Comparison of ENCODE assay signal across 1 cellular context in the genomic region with DNA sequence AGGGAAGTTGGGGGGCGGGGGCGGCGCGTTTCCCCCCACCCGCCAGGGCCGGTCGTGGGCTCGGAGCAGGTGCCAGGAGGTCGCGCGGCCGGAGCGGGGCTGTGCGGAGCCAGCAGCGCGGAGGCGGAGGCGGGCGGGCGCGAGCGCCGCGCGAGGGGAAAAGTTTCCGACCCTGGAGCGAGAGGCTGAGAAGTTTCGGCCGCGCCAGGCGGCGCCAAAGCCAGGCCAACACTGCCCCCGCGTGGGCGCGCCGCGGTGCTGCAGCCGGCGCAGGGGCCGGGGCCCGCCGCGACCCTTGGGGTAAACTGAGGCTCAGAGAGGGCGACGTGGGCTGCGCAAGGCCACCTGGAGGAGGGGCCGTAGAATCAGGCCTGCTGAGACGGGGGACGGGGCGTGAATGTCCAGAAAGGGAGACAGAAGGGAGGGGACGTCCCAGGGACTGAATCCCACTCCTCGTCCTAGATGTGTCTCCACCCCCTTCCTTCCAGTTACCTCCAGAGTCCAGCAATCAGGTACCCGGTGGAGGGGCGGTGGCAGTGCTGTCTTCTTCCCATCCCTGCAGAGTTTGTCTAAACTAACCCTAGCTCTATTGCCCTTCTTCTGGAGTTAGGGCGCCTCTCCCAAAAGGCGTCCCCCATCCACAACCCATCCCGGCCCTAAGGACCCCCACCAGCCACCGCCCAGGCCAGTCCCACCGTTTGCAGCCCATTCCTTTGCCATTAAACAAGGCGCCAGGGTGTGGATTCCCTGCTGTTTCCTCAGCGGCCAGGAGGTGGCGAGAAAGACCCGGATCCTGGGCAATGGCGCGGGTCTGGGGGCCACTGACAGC.
TF ChIP-seq lines count a peak whose summit lies in the region.

No MANE protein-coding gene starts in this region.

TF ChIP-seq in GM12878, 131 proteins besides CTCF, POLR2A, EP300 and RAD21:
- TF ChIP-seq, protein P1, sequence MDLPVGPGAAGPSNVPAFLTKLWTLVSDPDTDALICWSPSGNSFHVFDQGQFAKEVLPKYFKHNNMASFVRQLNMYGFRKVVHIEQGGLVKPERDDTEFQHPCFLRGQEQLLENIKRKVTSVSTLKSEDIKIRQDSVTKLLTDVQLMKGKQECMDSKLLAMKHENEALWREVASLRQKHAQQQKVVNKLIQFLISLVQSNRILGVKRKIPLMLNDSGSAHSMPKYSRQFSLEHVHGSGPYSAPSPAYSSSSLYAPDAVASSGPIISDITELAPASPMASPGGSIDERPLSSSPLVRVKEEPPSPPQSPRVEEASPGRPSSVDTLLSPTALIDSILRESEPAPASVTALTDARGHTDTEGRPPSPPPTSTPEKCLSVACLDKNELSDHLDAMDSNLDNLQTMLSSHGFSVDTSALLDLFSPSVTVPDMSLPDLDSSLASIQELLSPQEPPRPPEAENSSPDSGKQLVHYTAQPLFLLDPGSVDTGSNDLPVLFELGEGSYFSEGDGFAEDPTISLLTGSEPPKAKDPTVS (IDR thresholded peaks at IDR 0.05; ENCODE audit: low read depth, low read length), result 0 out of 2 replicates have a peak, but pooled peaks have one; percentile 36
- TF ChIP-seq MXI1 (IDR thresholded peaks at IDR 0.05; ENCODE audit: low read depth, low read length), result 0 out of 2 replicates have a peak, but pooled peaks have one; percentile 54
- peak; percentile 89 for TF ChIP-seq YY1 (IDR thresholded peaks at IDR 0.05; ENCODE audit: low read depth, low read length)
- TF ChIP-seq SMC3 (IDR thresholded peaks at IDR 0.05; ENCODE audit: borderline replicate concordance, low read length), result peak; percentile 82
- TF ChIP-seq EGR1 (IDR thresholded peaks at IDR 0.05; ENCODE audit: borderline replicate concordance in 1 of 2, low read depth in 2 of 2, low read length in 2 of 2), result peak in 1 of 2 experiments; percentile 85; a peak in 2 of 3 replicates
- TF ChIP-seq NR2C1 (IDR thresholded peaks at IDR 0.05), result peak; percentile 36
- TF ChIP-seq TBL1XR1 (IDR thresholded peaks at IDR 0.05; ENCODE audit: low read depth, low read length), result peak; percentile 19; the same call in 1 of the 2 replicates
- no peak for TF ChIP-seq SRF (IDR thresholded peaks at IDR 0.05; ENCODE audit: low read depth in 2 of 2, low read length in 2 of 2)
- no peak for TF ChIP-seq PAX8 (IDR thresholded peaks at IDR 0.05)
- TF ChIP-seq, protein P2, sequence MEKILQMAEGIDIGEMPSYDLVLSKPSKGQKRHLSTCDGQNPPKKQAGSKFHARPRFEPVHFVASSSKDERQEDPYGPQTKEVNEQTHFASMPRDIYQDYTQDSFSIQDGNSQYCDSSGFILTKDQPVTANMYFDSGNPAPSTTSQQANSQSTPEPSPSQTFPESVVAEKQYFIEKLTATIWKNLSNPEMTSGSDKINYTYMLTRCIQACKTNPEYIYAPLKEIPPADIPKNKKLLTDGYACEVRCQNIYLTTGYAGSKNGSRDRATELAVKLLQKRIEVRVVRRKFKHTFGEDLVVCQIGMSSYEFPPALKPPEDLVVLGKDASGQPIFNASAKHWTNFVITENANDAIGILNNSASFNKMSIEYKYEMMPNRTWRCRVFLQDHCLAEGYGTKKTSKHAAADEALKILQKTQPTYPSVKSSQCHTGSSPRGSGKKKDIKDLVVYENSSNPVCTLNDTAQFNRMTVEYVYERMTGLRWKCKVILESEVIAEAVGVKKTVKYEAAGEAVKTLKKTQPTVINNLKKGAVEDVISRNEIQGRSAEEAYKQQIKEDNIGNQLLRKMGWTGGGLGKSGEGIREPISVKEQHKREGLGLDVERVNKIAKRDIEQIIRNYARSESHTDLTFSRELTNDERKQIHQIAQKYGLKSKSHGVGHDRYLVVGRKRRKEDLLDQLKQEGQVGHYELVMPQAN (conservative IDR thresholded peaks at IDR 0.05), result peak; percentile 85
- peak; percentile 85; the same call in 1 of the 2 replicates for TF ChIP-seq BACH1 (IDR thresholded peaks at IDR 0.05; ENCODE audit: borderline replicate concordance)
- peak; percentile 77 for TF ChIP-seq RELA (IDR thresholded peaks at IDR 0.05; ENCODE audit: borderline replicate concordance, partially characterized antibody)
- TF ChIP-seq TARDBP (IDR thresholded peaks at IDR 0.05; ENCODE audit: borderline replicate concordance), result 0 out of 2 replicates have a peak, but pooled peaks have one; percentile 45
- TF ChIP-seq RUNX3 (IDR thresholded peaks at IDR 0.05; ENCODE audit: low read length), result no peak
- TF ChIP-seq LARP7 (IDR thresholded peaks at IDR 0.05), result peak; percentile 97
- peak; percentile 41; the same call in 1 of the 2 replicates for TF ChIP-seq SIN3A (IDR thresholded peaks at IDR 0.05; ENCODE audit: low read depth, low read length)
- TF ChIP-seq FOXK2 (IDR thresholded peaks at IDR 0.05), result no peak
- TF ChIP-seq DPF2 (IDR thresholded peaks at IDR 0.05), result peak; percentile 90
- TF ChIP-seq, protein P3, sequence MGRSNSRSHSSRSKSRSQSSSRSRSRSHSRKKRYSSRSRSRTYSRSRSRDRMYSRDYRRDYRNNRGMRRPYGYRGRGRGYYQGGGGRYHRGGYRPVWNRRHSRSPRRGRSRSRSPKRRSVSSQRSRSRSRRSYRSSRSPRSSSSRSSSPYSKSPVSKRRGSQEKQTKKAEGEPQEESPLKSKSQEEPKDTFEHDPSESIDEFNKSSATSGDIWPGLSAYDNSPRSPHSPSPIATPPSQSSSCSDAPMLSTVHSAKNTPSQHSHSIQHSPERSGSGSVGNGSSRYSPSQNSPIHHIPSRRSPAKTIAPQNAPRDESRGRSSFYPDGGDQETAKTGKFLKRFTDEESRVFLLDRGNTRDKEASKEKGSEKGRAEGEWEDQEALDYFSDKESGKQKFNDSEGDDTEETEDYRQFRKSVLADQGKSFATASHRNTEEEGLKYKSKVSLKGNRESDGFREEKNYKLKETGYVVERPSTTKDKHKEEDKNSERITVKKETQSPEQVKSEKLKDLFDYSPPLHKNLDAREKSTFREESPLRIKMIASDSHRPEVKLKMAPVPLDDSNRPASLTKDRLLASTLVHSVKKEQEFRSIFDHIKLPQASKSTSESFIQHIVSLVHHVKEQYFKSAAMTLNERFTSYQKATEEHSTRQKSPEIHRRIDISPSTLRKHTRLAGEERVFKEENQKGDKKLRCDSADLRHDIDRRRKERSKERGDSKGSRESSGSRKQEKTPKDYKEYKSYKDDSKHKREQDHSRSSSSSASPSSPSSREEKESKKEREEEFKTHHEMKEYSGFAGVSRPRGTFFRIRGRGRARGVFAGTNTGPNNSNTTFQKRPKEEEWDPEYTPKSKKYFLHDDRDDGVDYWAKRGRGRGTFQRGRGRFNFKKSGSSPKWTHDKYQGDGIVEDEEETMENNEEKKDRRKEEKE (IDR thresholded peaks at IDR 0.05), result 0 out of 2 replicates have a peak, but pooled peaks have one; percentile 8
- no peak for TF ChIP-seq JUNB (IDR thresholded peaks at IDR 0.05)
- TF ChIP-seq GATAD2B (conservative IDR thresholded peaks at IDR 0.05; ENCODE audit: low read depth), result peak; percentile 96
- peak; percentile 81; the same call in 1 of the 2 replicates for TF ChIP-seq RB1 (IDR thresholded peaks at IDR 0.05; ENCODE audit: borderline replicate concordance)
- no peak for TF ChIP-seq MTA2 (IDR thresholded peaks at IDR 0.05; ENCODE audit: low read depth)
- TF ChIP-seq STAT1 (conservative IDR thresholded peaks at IDR 0.05), result peak; percentile 93; the same call in 1 of the 2 replicates
- TF ChIP-seq FOS (IDR thresholded peaks at IDR 0.05; ENCODE audit: borderline replicate concordance, extremely low read depth, insufficient read length), result no peak
- TF ChIP-seq, protein P4, sequence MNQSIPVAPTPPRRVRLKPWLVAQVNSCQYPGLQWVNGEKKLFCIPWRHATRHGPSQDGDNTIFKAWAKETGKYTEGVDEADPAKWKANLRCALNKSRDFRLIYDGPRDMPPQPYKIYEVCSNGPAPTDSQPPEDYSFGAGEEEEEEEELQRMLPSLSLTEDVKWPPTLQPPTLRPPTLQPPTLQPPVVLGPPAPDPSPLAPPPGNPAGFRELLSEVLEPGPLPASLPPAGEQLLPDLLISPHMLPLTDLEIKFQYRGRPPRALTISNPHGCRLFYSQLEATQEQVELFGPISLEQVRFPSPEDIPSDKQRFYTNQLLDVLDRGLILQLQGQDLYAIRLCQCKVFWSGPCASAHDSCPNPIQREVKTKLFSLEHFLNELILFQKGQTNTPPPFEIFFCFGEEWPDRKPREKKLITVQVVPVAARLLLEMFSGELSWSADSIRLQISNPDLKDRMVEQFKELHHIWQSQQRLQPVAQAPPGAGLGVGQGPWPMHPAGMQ (IDR thresholded peaks at IDR 0.05; ENCODE audit: borderline replicate concordance), result no peak
- peak; percentile 90 for TF ChIP-seq IKZF1 (conservative IDR thresholded peaks at IDR 0.05)
- TF ChIP-seq NR2C2 (IDR thresholded peaks at IDR 0.05; ENCODE audit: borderline replicate concordance, control insufficient read depth, insufficient read length, low read depth), result no peak
- TF ChIP-seq IKZF2 (IDR thresholded peaks at IDR 0.05), result peak; percentile 36 to 46; a peak in 2 of 4 replicates
- peak; percentile 97 for TF ChIP-seq SMARCA5 (IDR thresholded peaks at IDR 0.05)
- no peak for TF ChIP-seq FOXM1 (IDR thresholded peaks at IDR 0.05; ENCODE audit: low read depth, low read length)
- peak; percentile 76; the same call in 1 of the 2 replicates for TF ChIP-seq ZNF217 (IDR thresholded peaks at IDR 0.05)
- peak in 1 of 2 experiments; percentile 68; a peak in 2 of 4 replicates for TF ChIP-seq BHLHE40 (IDR thresholded peaks at IDR 0.05; ENCODE audit: borderline replicate concordance in 1 of 2, low read depth in 2 of 2, low read length in 1 of 2)
- TF ChIP-seq BCL11A (IDR thresholded peaks at IDR 0.05; ENCODE audit: low read depth, low read length), result no peak
- TF ChIP-seq, protein P5, sequence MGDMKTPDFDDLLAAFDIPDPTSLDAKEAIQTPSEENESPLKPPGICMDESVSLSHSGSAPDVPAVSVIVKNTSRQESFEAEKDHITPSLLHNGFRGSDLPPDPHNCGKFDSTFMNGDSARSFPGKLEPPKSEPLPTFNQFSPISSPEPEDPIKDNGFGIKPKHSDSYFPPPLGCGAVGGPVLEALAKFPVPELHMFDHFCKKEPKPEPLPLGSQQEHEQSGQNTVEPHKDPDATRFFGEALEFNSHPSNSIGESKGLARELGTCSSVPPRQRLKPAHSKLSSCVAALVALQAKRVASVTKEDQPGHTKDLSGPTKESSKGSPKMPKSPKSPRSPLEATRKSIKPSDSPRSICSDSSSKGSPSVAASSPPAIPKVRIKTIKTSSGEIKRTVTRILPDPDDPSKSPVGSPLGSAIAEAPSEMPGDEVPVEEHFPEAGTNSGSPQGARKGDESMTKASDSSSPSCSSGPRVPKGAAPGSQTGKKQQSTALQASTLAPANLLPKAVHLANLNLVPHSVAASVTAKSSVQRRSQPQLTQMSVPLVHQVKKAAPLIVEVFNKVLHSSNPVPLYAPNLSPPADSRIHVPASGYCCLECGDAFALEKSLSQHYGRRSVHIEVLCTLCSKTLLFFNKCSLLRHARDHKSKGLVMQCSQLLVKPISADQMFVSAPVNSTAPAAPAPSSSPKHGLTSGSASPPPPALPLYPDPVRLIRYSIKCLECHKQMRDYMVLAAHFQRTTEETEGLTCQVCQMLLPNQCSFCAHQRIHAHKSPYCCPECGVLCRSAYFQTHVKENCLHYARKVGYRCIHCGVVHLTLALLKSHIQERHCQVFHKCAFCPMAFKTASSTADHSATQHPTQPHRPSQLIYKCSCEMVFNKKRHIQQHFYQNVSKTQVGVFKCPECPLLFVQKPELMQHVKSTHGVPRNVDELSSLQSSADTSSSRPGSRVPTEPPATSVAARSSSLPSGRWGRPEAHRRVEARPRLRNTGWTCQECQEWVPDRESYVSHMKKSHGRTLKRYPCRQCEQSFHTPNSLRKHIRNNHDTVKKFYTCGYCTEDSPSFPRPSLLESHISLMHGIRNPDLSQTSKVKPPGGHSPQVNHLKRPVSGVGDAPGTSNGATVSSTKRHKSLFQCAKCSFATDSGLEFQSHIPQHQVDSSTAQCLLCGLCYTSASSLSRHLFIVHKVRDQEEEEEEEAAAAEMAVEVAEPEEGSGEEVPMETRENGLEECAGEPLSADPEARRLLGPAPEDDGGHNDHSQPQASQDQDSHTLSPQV (IDR thresholded peaks at IDR 0.05), result 0 out of 2 replicates have a peak, but pooled peaks have one; percentile 78
- peak; percentile 68 for TF ChIP-seq KLF5 (IDR thresholded peaks at IDR 0.05; ENCODE audit: partially characterized antibody)
- peak; percentile 14; the same call in 1 of the 2 replicates for TF ChIP-seq TCF12 (IDR thresholded peaks at IDR 0.05; ENCODE audit: low read depth, low read length)
- TF ChIP-seq MYC (IDR thresholded peaks at IDR 0.05; ENCODE audit: insufficient read depth, insufficient read length, insufficient replicate concordance, low read length, severe bottlenecking), result no peak
- TF ChIP-seq RAD51 (IDR thresholded peaks at IDR 0.05), result no peak
- TF ChIP-seq SMAD5 (IDR thresholded peaks at IDR 0.05; ENCODE audit: low read depth), result no peak
- no peak for TF ChIP-seq KAT2A (conservative IDR thresholded peaks at IDR 0.05; ENCODE audit: control insufficient read depth, low read depth, low read length)
- peak; percentile 81 for TF ChIP-seq NR2F1 (conservative IDR thresholded peaks at IDR 0.05)
- TF ChIP-seq, protein P6, sequence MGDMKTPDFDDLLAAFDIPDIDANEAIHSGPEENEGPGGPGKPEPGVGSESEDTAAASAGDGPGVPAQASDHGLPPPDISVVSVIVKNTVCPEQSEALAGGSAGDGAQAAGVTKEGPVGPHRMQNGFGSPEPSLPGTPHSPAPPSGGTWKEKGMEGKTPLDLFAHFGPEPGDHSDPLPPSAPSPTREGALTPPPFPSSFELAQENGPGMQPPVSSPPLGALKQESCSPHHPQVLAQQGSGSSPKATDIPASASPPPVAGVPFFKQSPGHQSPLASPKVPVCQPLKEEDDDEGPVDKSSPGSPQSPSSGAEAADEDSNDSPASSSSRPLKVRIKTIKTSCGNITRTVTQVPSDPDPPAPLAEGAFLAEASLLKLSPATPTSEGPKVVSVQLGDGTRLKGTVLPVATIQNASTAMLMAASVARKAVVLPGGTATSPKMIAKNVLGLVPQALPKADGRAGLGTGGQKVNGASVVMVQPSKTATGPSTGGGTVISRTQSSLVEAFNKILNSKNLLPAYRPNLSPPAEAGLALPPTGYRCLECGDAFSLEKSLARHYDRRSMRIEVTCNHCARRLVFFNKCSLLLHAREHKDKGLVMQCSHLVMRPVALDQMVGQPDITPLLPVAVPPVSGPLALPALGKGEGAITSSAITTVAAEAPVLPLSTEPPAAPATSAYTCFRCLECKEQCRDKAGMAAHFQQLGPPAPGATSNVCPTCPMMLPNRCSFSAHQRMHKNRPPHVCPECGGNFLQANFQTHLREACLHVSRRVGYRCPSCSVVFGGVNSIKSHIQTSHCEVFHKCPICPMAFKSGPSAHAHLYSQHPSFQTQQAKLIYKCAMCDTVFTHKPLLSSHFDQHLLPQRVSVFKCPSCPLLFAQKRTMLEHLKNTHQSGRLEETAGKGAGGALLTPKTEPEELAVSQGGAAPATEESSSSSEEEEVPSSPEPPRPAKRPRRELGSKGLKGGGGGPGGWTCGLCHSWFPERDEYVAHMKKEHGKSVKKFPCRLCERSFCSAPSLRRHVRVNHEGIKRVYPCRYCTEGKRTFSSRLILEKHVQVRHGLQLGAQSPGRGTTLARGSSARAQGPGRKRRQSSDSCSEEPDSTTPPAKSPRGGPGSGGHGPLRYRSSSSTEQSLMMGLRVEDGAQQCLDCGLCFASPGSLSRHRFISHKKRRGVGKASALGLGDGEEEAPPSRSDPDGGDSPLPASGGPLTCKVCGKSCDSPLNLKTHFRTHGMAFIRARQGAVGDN (IDR thresholded peaks at IDR 0.05), result peak; percentile 69; the same call in 1 of the 2 replicates
- peak; percentile 91; the same call in 1 of the 2 replicates for TF ChIP-seq ZNF207 (IDR thresholded peaks at IDR 0.05; ENCODE audit: borderline replicate concordance)
- no peak for TF ChIP-seq EZH2 (IDR thresholded peaks at IDR 0.05; ENCODE audit: borderline replicate concordance, control insufficient read depth, low read depth, low read length)
- no peak for TF ChIP-seq CBX3 (IDR thresholded peaks at IDR 0.05; ENCODE audit: borderline replicate concordance, low read depth)
- TF ChIP-seq ZNF274 (IDR thresholded peaks at IDR 0.05; ENCODE audit: insufficient read depth, insufficient read length), result no peak
